In the genomic region with DNA sequence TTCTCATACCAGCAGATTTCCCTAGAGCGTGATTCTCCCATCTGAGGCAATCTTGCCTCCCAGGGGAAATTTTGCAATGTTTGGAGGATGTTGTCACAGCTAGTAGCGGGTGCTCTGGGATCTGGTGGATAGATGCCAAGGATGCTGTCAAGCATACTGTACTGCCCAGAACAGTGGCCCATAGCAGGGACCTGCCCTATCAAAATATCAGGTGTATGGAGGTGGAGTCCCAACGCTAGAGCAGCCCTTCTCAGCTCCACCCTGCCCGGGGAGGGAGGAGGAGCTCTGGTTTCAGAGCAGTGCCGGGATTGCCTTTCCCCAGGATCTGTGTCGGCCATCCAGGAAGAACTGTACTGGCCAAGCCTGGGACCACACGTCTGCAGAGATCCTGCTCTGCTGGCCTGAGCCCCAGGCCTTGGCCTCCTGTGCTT, we compare ENCODE assay signal across 15 cellular contexts. TPM values are rescaled to one million over a fixed set of nuclear protein-coding genes. Genes with fewer than 3 reads are reported as not detected.
DNase-seq lines count a peak whose midpoint lies in the region; ATAC-seq and TF ChIP-seq lines count a peak whose summit lies in the region.
"Had no signal": no experiment of that assay in that cellular context is flagged by ENCODE, and none has a peak within 500 bp of the region (broad histone marks: within the 10 kb centered on the region; RNA-seq: fewer than 3 reads in every experiment).

No MANE protein-coding gene starts in this region.

- TF ChIP-seq CTCF in epithelial cell of esophagus (IDR thresholded peaks at IDR 0.05; ENCODE audit: insufficient read depth, low read depth, low read length, missing control alignments) = no peak

- H4K91ac ChIP-seq in neuronal stem cell (ENCODE audit: low read depth, low read length, poor library complexity) = no peak overlapping the region

- no peak overlapping the region for H3K27ac Mint-ChIP-seq in stimulated activated memory B cell treated with anti-CD40 and anti-IgM and Interleukin-4, amounts not matched to agents 10 μg/mL and 1 μg/mL and 100 μg/mL, for 72 hours
- H3K27ac Mint-ChIP-seq: activated naive CD8-positive, alpha-beta T cell treated with anti-CD3 and anti-CD28 coated beads, Interleukin-2, amount 10 ng/mL, durations not matched to agents 7 days and 5 days; T-helper 2 cell treated with Interferon-gamma antibody and Interleukin-4, amounts not matched to agents 5 μg/mL and 100 μg/mL, for 36 hours had no signal

- H2BK15ac ChIP-seq in neuronal stem cell (ENCODE audit: low read length) = no peak overlapping the region

- H3K4me2 ChIP-seq in neuronal stem cell (ENCODE audit: insufficient read depth, low read length, poor library complexity, severe bottlenecking) = no peak overlapping the region
- H3K4me2 ChIP-seq: KMS-11 had no signal

- H3K9ac ChIP-seq in neuronal stem cell (ENCODE audit: low read depth, low read length, poor library complexity) = no peak overlapping the region
- H3K9ac ChIP-seq: KMS-11 had no signal

- H3K27ac ChIP-seq in neuronal stem cell (replicated peaks; ENCODE audit: low read length) = no peak overlapping the region
- H3K27ac ChIP-seq: KMS-11 had no signal

- H4K8ac ChIP-seq in neuronal stem cell (ENCODE audit: low read depth, low read length) = no peak overlapping the region

- peak overlapping the region; percentile 93 for H3K23ac ChIP-seq in neuronal stem cell (ENCODE audit: low read depth, low read length, poor library complexity)

- whole genome bisulfite sequencing in neuronal stem cell (ENCODE audit: extremely low coverage in 2 of 2, insufficient read length in 2 of 2, insufficient replicate concordance in 1 of 2), 2 donors = no CpG with 5 or more reads among the region's 7 CpGs

- H3K36me3 ChIP-seq in neuronal stem cell (replicated peaks in 1 of 2; ENCODE audit: control insufficient read depth in 2 of 2, insufficient read depth in 2 of 2, low read length in 2 of 2) = peaks cover 65 to 82% of the 10 kb centered on the region in 2 donors

- no peaks in the 10 kb centered on the region for H3K27me3 ChIP-seq in neuronal stem cell (ENCODE audit: control insufficient read depth in 3 of 3, insufficient read depth in 3 of 3, low read depth in 1 of 3, low read length in 3 of 3)

- H3K14ac ChIP-seq in neuronal stem cell (ENCODE audit: low read length) = no peak overlapping the region

- H2BK5ac ChIP-seq in neuronal stem cell (ENCODE audit: low read length) = no peak overlapping the region

- H3K9me3 Mint-ChIP-seq in stimulated activated memory B cell treated with anti-CD40 and anti-IgM and Interleukin-4, amounts not matched to agents 10 μg/mL and 1 μg/mL and 100 μg/mL, for 72 hours = no peaks in the 10 kb centered on the region
- H3K9me3 Mint-ChIP-seq: activated naive CD8-positive, alpha-beta T cell treated with anti-CD3 and anti-CD28 coated beads, Interleukin-2, amount 10 ng/mL, durations not matched to agents 7 days and 5 days; T-helper 2 cell treated with Interferon-gamma antibody and Interleukin-4, amounts not matched to agents 5 μg/mL and 100 μg/mL, for 36 hours had no signal

- no peak overlapping the region for H3K18ac ChIP-seq in neuronal stem cell (ENCODE audit: low read length)

- H3K27me3 Mint-ChIP-seq in stimulated activated memory B cell treated with anti-CD40 and anti-IgM and Interleukin-4, amounts not matched to agents 10 μg/mL and 1 μg/mL and 100 μg/mL, for 72 hours = peaks cover 2% of the 10 kb centered on the region

- H3K9me3 ChIP-seq in neuronal stem cell (replicated peaks in 1 of 2; ENCODE audit: control insufficient read depth in 2 of 2, insufficient read depth in 1 of 2, low read depth in 1 of 2, low read length in 2 of 2) = no peaks in the 10 kb centered on the region
- H3K9me3 ChIP-seq: Caco-2 had no signal

- peaks cover 56% of the 10 kb centered on the region for H3K36me3 Mint-ChIP-seq in stimulated activated memory B cell treated with anti-CD40 and anti-IgM and Interleukin-4, amounts not matched to agents 10 μg/mL and 1 μg/mL and 100 μg/mL, for 72 hours

- H3K4ac ChIP-seq in neuronal stem cell (ENCODE audit: low read length) = no peak overlapping the region

- no peak overlapping the region for H2BK12ac ChIP-seq in neuronal stem cell (ENCODE audit: low read length)

- no peak overlapping the region for H2AK5ac ChIP-seq in neuronal stem cell (ENCODE audit: low read depth, low read length)

- H3K79me1 ChIP-seq in neuronal stem cell (ENCODE audit: low read depth, low read length) = peaks cover 28% of the 10 kb centered on the region

- H2AFZ ChIP-seq in neuronal stem cell (ENCODE audit: low read length) = no peak overlapping the region

- H2BK120ac ChIP-seq in neuronal stem cell (ENCODE audit: low read depth, low read length) = no peak overlapping the region

- ATAC-seq in GM19463 (IDR thresholded peaks at IDR 0.05; ENCODE audit: unreplicated experiment) (no peak), GM19035 (IDR thresholded peaks at IDR 0.05; ENCODE audit: unreplicated experiment) (no peak)
- ATAC-seq in stimulated activated memory B cell treated with anti-CD40 and anti-IgM and Interleukin-4, amounts not matched to agents 10 μg/mL and 1 μg/mL and 100 μg/mL, for 72 hours = no peak
- ATAC-seq: GM12878 had no signal

- H3K4me1 Mint-ChIP-seq in stimulated activated memory B cell treated with anti-CD40 and anti-IgM and Interleukin-4, amounts not matched to agents 10 μg/mL and 1 μg/mL and 100 μg/mL, for 72 hours = peaks cover 15% of the 10 kb centered on the region

- no peak overlapping the region for H3K4me3 Mint-ChIP-seq in stimulated activated memory B cell treated with anti-CD40 and anti-IgM and Interleukin-4, amounts not matched to agents 10 μg/mL and 1 μg/mL and 100 μg/mL, for 72 hours
- H3K4me3 Mint-ChIP-seq: activated naive CD8-positive, alpha-beta T cell treated with anti-CD3 and anti-CD28 coated beads, Interleukin-2, amount 10 ng/mL, durations not matched to agents 7 days and 5 days; T-helper 2 cell treated with Interferon-gamma antibody and Interleukin-4, amounts not matched to agents 5 μg/mL and 100 μg/mL, for 36 hours had no signal

- H3K4me1 ChIP-seq in neuronal stem cell (ENCODE audit: control insufficient read depth in 2 of 2, insufficient read depth in 1 of 2, low read depth in 1 of 2, low read length in 2 of 2) = peaks cover 0 to 4% of the 10 kb centered on the region in 2 donors

- DNase-seq in GM04503 (ENCODE audit: low read depth) (peak; percentile 31), NCI-H226 (peak; percentile 20), epithelial cell of esophagus (ENCODE audit: low read depth) (peak; percentile 36), neuronal stem cell (ENCODE audit: low spot score) (no peak)
- DNase-seq: activated naive CD8-positive, alpha-beta T cell treated with anti-CD3 and anti-CD28 coated beads, Interleukin-2, amount 10 ng/mL, durations not matched to agents 7 days and 5 days; Caco-2; effector CD8-positive, alpha-beta T cell; NCI-H2081 treated with DMSO at 0.1 percent for 48 hours; retina had no signal

- H3K4me3 ChIP-seq in epithelial cell of esophagus (ENCODE audit: low read length) = no peak overlapping the region
- no peak overlapping the region for H3K4me3 ChIP-seq in neuronal stem cell (ENCODE audit: low read length in 2 of 2)
- H3K4me3 ChIP-seq: GM12878 had no signal

RNA-seq across cellular contexts. Expression of a gene that starts 10.9 kb away (rescaled TPM):
- polyA plus RNA-seq in neuronal stem cell (2013, experiment 1 of 2) = 17.9 TPM
- polyA plus RNA-seq in neuronal stem cell (2013, experiment 2 of 2) = 16.9 TPM

RNA-seq across cellular contexts. Expression of a gene that starts 27.5 kb away (rescaled TPM):
- 49.9 TPM for polyA plus RNA-seq in neuronal stem cell (2013, experiment 1 of 2)
- polyA plus RNA-seq in neuronal stem cell (2013, experiment 2 of 2) = 49.9 TPM

RNA-seq across cellular contexts. Expression of a gene that starts 36.2 kb away (rescaled TPM):
- 416 TPM for polyA plus RNA-seq in neuronal stem cell (2013, experiment 1 of 2)
- 418 TPM for polyA plus RNA-seq in neuronal stem cell (2013, experiment 2 of 2)
